In genomic region chr7:47786557-47787248, GRCh38 we compare ENCODE assay signal across 8 cellular contexts.
DNase-seq lines count a peak whose midpoint lies in the region; ATAC-seq and TF ChIP-seq lines count a peak whose summit lies in the region.

No MANE protein-coding gene starts in this region.

- peaks cover 0 to 10% (median 0%) of the 10 kb centered on the region in 9 donors for H3K36me3 ChIP-seq in heart left ventricle
- no peaks in the 10 kb centered on the region for H3K36me3 ChIP-seq in effector memory CD4-positive, alpha-beta T cell (ENCODE audit: control insufficient read depth, insufficient read depth, low read length)

- no peak for TF ChIP-seq CTCF in heart left ventricle (IDR thresholded peaks at IDR 0.05)

- ATAC-seq in heart left ventricle (peak; percentile 40 to 87 (median 72)), HG03095 (IDR thresholded peaks at IDR 0.05; ENCODE audit: unreplicated experiment) (no peak), GM21825 (IDR thresholded peaks at IDR 0.05; ENCODE audit: unreplicated experiment) (no peak), HG02588 (IDR thresholded peaks at IDR 0.05; ENCODE audit: unreplicated experiment) (no peak)

- WGBS in heart left ventricle, 4 donors: 62 to 73% (median 69%) methylated on average over 11 of the region's 11 CpGs

- no peak overlapping the region for H3K4me3 ChIP-seq in heart left ventricle
- H3K4me3 ChIP-seq in effector memory CD4-positive, alpha-beta T cell (ENCODE audit: insufficient read depth, low read depth, low read length, poor library complexity, severe bottlenecking): no peak overlapping the region

- TF ChIP-seq POLR2A in heart left ventricle (IDR thresholded peaks at IDR 0.05): no peak

- intact Hi-C loops in heart left ventricle (cut with DNase I): no loop called here

- no peaks in the 10 kb centered on the region for H3K9me3 ChIP-seq in heart left ventricle
- no peaks in the 10 kb centered on the region for H3K9me3 ChIP-seq in effector memory CD4-positive, alpha-beta T cell (ENCODE audit: control insufficient read depth, low read length)

- peaks cover 0 to 32% (median 8%) of the 10 kb centered on the region in 12 donors for H3K4me1 ChIP-seq in heart left ventricle
- no peaks in the 10 kb centered on the region for H3K4me1 ChIP-seq in effector memory CD4-positive, alpha-beta T cell (ENCODE audit: control insufficient read depth, insufficient read depth, low read length, poor library complexity, severe bottlenecking)

- DNase-seq in ELR (ENCODE audit: low read depth) (peak; percentile 100), SW 1271 (lab: John Stamatoyannopoulos, UW) (peak; percentile 99), heart left ventricle (peak in 4 of 5 donors; percentile 16 to 59 (median 39)), renal cortical epithelial cell (ENCODE audit: low read depth) (peak; percentile 100)
- no peak for DNase-seq in effector memory CD4-positive, alpha-beta T cell

- no peaks in the 10 kb centered on the region for H3K27me3 ChIP-seq in heart left ventricle
- no peaks in the 10 kb centered on the region for H3K27me3 ChIP-seq in effector memory CD4-positive, alpha-beta T cell (replicated peaks; ENCODE audit: control insufficient read depth, insufficient read depth, low read length, poor library complexity, severe bottlenecking)

- H3K27ac ChIP-seq in heart left ventricle: peak overlapping the region in 5 of 12 donors; percentile 41 to 62 (median 58)
- no peak overlapping the region for H3K27ac ChIP-seq in effector memory CD4-positive, alpha-beta T cell (ENCODE audit: insufficient read depth, low read length, poor library complexity, severe bottlenecking)

Comparison
In these comparisons a context has a peak if more than half of its experiments do, and no peak if none do; other contexts are left out.
1. DNase-seq: peak in ELR (single experiment), SW 1271 (2 of 2), heart left ventricle (4 of 5) and renal cortical epithelial cell (single experiment); none in effector memory CD4-positive, alpha-beta T cell (0 of 3).
2. ATAC-seq: peak in heart left ventricle (4 of 4); none in HG03095 (single experiment), GM21825 (single experiment) and HG02588 (single experiment).